8 cellular contexts compared by ENCODE assay signal in the genomic region with DNA sequence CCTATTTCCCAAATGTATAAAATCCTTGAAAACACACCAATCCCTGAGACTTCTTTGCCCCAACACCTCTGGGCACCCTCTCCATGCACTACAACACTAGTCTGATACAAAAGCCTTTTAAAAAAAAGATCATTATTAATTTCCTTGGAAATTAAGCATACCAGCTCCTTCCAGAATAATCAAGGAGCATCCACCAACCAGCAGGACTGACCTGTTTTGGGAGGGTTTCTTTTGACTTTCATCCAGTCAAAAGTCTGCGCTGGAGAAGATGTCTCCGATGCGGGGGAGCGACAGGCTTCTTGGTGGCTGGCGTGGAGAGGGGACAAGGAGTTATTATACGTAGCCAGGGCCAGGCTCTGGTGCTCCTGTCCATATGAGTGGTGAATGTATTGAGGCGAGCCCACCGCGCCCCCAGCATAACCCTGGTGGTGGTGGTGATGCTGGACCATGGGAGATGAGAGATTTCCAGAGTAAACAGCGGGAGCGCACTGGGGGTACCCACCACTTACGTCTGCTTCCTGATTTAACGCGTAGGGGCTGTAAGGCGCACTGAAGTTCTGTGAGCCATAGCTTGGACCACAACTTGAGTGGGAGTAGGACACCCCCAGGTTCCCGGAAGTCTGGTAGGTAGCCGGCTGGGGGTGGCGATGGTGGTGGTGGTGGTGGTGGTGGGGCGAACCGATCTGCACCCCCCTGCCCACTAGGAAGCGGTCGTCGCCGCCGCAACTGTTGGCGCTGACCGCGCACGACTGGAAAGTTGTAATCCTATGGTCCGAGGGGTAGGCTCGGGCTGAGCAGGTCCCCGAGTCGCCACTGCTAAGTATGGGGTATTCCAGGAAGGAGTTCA. TPM values are rescaled to one million over a fixed set of nuclear protein-coding genes. Genes with fewer than 3 reads are reported as not detected.
A peak's percentile ranks its signal among the peaks of the same experiment; 100 is the strongest.
DNase-seq lines count a peak whose midpoint lies in the region; ATAC-seq, FAIRE-seq and TF ChIP-seq lines count a peak whose summit lies in the region.

No MANE protein-coding gene starts in this region.

- H4K20me1 ChIP-seq in H1 (replicated peaks in 1 of 2; ENCODE audit: control insufficient read depth in 1 of 2, insufficient read depth in 2 of 2, low read length in 2 of 2): peaks cover 15 to 33% of the 10 kb centered on the region in 2 experiments

- H2BK20ac ChIP-seq in H1 (ENCODE audit: low read length): no peak overlapping the region

- H2BK5ac ChIP-seq in H1 (ENCODE audit: low read depth, low read length): no peak overlapping the region

- no peak for TF ChIP-seq RAD21 in H1 (IDR thresholded peaks at IDR 0.05 in 1 of 2, conservative IDR thresholded peaks at IDR 0.05 in 1 of 2; ENCODE audit: low read depth in 2 of 2, low read length in 2 of 2)

- H3K18ac ChIP-seq in H1 (ENCODE audit: extremely low read depth, low read length): no peak overlapping the region

- H3K9me3 ChIP-seq in H1 (ENCODE audit: insufficient read depth in 2 of 2, low read depth in 1 of 2, low read length in 1 of 2) (no peaks in the 10 kb centered on the region), pancreas (no peaks in the 10 kb centered on the region)

- 0 out of 2 replicates have a peak overlapping the region, but pooled peaks have one; percentile 29 for H2BK12ac ChIP-seq in H1 (ENCODE audit: low read depth, low read length)

- H3K27ac ChIP-seq in H1 (ENCODE audit: low read depth, low read length) (no peak overlapping the region), pancreas (no peak overlapping the region)

- 0 out of 2 replicates have a peak overlapping the region, but pooled peaks have one; percentile 15 for H2AK5ac ChIP-seq in H1 (ENCODE audit: low read depth, low read length)

- peak overlapping the region in 3 of 4 experiments; percentile 22 to 63 (median 28); a peak in 5 of 8 replicates for H3K4me3 ChIP-seq in H1 (ENCODE audit: extremely low read depth in 1 of 4, insufficient read depth in 2 of 4, low read depth in 3 of 4, low read length in 4 of 4)
- peak overlapping the region in 3 of 4 donors; percentile 5 to 51 (median 36) for H3K4me3 ChIP-seq in pancreas

- H2BK120ac ChIP-seq in H1 (replicated peaks; ENCODE audit: low read depth, low read length): no peak overlapping the region

- H2BK15ac ChIP-seq in H1 (ENCODE audit: low read length): no peak overlapping the region; the same call in 1 of the 2 replicates

- POLR2A ChIA-PET in H1 (lab: Charles Lee; ENCODE audit: partially characterized antibody): no interaction called here

- H3K27me3 ChIP-seq in H1 (replicated peaks in 1 of 4; ENCODE audit: control insufficient read depth in 3 of 4, extremely low read depth in 1 of 4, insufficient read depth in 3 of 4, low read length in 3 of 4) (peaks cover 84 to 100% (median 95%) of the 10 kb centered on the region in 4 experiments), pancreas (peaks cover 0 to 73% (median 20%) of the 10 kb centered on the region in 4 donors)

- H3K23me2 ChIP-seq in H1 (ENCODE audit: low read depth, low read length): peaks cover 5% of the 10 kb centered on the region; the same call in 1 of the 2 replicates

- intact Hi-C loops in pancreas (cut with DNase I): no loop called here

- no peaks in the 10 kb centered on the region for H3K79me2 ChIP-seq in H1 (ENCODE audit: control insufficient read depth in 1 of 2, insufficient read depth in 2 of 2, low read length in 2 of 2)

- DNase-seq in activated CD4-positive, alpha-beta T cell treated with anti-CD3 and anti-CD28 coated beads for 4 hours: peak; percentile 4 to 29
- no peak for DNase-seq in activated CD4-positive, alpha-beta T cell treated with anti-CD3 and anti-CD28 coated beads for 1 hour
- DNase-seq in NCI-H69 (lab: John Stamatoyannopoulos, UW) (peak; percentile 70), H1 (ENCODE audit: low read depth in 1 of 2, low spot score in 2 of 2) (no peak), pancreas (peak in 2 of 6 donors; percentile 14 to 39), nucleus accumbens (lab: John Stamatoyannopoulos, UW) (no peak), NCI-H2029 treated with DMSO at 0.1 percent for 48 hours (lab: John Stamatoyannopoulos, UW) (no peak), iPS-NIHi11 (ENCODE audit: low spot score) (no peak)

- peaks cover 2 to 24% (median 13%) of the 10 kb centered on the region in 4 experiments for H3K4me1 ChIP-seq in H1 (replicated peaks in 1 of 4; ENCODE audit: control insufficient read depth in 3 of 4, insufficient read depth in 4 of 4, low read length in 3 of 4)
- H3K4me1 ChIP-seq in pancreas: peaks cover 0 to 8% (median 4%) of the 10 kb centered on the region in 3 donors

- H4K91ac ChIP-seq in H1 (replicated peaks; ENCODE audit: insufficient read length, low read length): no peak overlapping the region

- no peak overlapping the region for H3K23ac ChIP-seq in H1 (ENCODE audit: insufficient read length)

- no peaks in the 10 kb centered on the region for H3K36me3 ChIP-seq in H1 (ENCODE audit: control insufficient read depth in 2 of 4, insufficient read depth in 4 of 4, low read length in 3 of 4)
- H3K36me3 ChIP-seq in pancreas: no peaks in the 10 kb centered on the region

- ATAC-seq in pancreas: no peak

- no peak overlapping the region; the same call in 1 of the 2 replicates for H4K8ac ChIP-seq in H1 (ENCODE audit: extremely low read depth, insufficient read depth, low read length)

- H3K79me1 ChIP-seq in H1 (ENCODE audit: low read depth, low read length): no peaks in the 10 kb centered on the region

- FAIRE-seq in H1 (lab: Jason Lieb, UNC) (no peak), pancreas (lab: Jason Lieb, UNC) (no peak)

- TF ChIP-seq CTCF in H1 (IDR thresholded peaks at IDR 0.05; ENCODE audit: control extremely low read depth in 1 of 3, insufficient read depth in 1 of 3, low read depth in 1 of 3, low read length in 3 of 3) (no peak), pancreas (IDR thresholded peaks at IDR 0.05) (no peak)

- TF ChIP-seq POLR2A in H1 (IDR thresholded peaks at IDR 0.05; ENCODE audit: control extremely low read depth in 1 of 2, low read depth in 2 of 2, low read length in 2 of 2): no peak

- H3K56ac ChIP-seq in H1 (replicated peaks; ENCODE audit: insufficient read length, low read depth, low read length): no peak overlapping the region

- no peak overlapping the region for H3K9ac ChIP-seq in H1 (replicated peaks in 1 of 4; ENCODE audit: extremely low read depth in 1 of 4, low read depth in 3 of 4, low read length in 3 of 4)

- CTCF ChIA-PET in H1 (lab: Charles Lee; ENCODE audit: partially characterized antibody): interaction anchor here (0.7 to 12.1 kb wide), 4 partner anchors 10 to 399 kb away, joined by 3 to 123 read pairs (median 4); a partner anchor contains a TSS

- no peak for TF ChIP-seq EP300 in H1 (IDR thresholded peaks at IDR 0.05; ENCODE audit: borderline replicate concordance in 1 of 2, low read depth in 2 of 2, low read length in 2 of 2)

- no peak overlapping the region for H2AFZ ChIP-seq in H1 (ENCODE audit: low read length)

- no peak overlapping the region for H3K14ac ChIP-seq in H1 (ENCODE audit: insufficient read length)

- H4K5ac ChIP-seq in H1 (ENCODE audit: insufficient read length, low read depth, low read length): no peak overlapping the region

- no peak overlapping the region for H3K4ac ChIP-seq in H1 (replicated peaks; ENCODE audit: insufficient read length, low read depth, low read length)

- 9% methylated on average over 33 of the region's 33 CpGs; no CpG with 5 or more reads in 1 of the 2 experiments for WGBS in H1 (ENCODE audit: extremely low coverage in 1 of 2, insufficient coverage in 1 of 2, insufficient read length in 1 of 2, insufficient replicate concordance in 2 of 2, low coverage in 1 of 2, low lambda C conversion rate in 2 of 2, missing lambda C conversion rate in 1 of 2), 2 experiments
- 8% methylated on average over 33 of the region's 33 CpGs for WGBS in pancreas, 2 donors

- peak overlapping the region; percentile 70 to 78 for H3K4me2 ChIP-seq in H1 (ENCODE audit: insufficient read depth in 1 of 2, low read depth in 2 of 2, low read length in 2 of 2)

RNA-seq across cellular contexts. Expression of a gene that starts 0.5 kb away (rescaled TPM):
- total RNA-seq in H1 (2021; fragmentation: NEBNext Ultra II Directional; extraction: Animal tissue kit (Norgen Biotek cat#: 25700)): not detected in 2 replicates
- polyA plus RNA-seq in H1 (2011; rRNA removed) (not detected in 2 replicates), pancreas (under 1 TPM in 1 of 2 donors, not detected in 1; 0.05 TPM)
- polyA plus RNA-seq in H1 (2011; cell fraction: cytosol; rRNA removed): not detected
- not detected for polyA plus RNA-seq in H1 (2011; cell fraction: nucleus; rRNA removed)
- polyA plus RNA-seq in H1 (2012, experiment 1 of 2): not detected in 4 replicates
- polyA plus RNA-seq in H1 (2012, experiment 2 of 2): not detected
- not detected for polyA plus RNA-seq in H1 (2013, experiment 1 of 2)
- polyA plus RNA-seq in H1 (2013, experiment 2 of 2): 0.06 TPM
- polyA minus RNA-seq in H1 (2011; rRNA and poly(A)+ RNA removed): not detected in 2 replicates
- polyA minus RNA-seq in H1 (2011; cell fraction: cytosol; rRNA and poly(A)+ RNA removed): not detected
- polyA minus RNA-seq in H1 (2011; cell fraction: nucleus; rRNA and poly(A)+ RNA removed): not detected
- under 1 TPM in 2 of 6 donors, not detected in 4; 0.12 to 0.16 TPM for total RNA-seq in pancreas

RNA-seq across cellular contexts. Expression of a gene that starts 7.2 kb away (rescaled TPM):
- not detected in 2 replicates for total RNA-seq in H1 (2021; fragmentation: NEBNext Ultra II Directional; extraction: Animal tissue kit (Norgen Biotek cat#: 25700))
- polyA plus RNA-seq in H1 (2011; rRNA removed) (not detected in 2 replicates), pancreas (under 1 TPM; 0.27 to 0.28 TPM)
- not detected for polyA plus RNA-seq in H1 (2011; cell fraction: cytosol; rRNA removed)
- polyA plus RNA-seq in H1 (2011; cell fraction: nucleus; rRNA removed): not detected
- polyA plus RNA-seq in H1 (2012, experiment 1 of 2): not detected in 4 replicates
- not detected for polyA plus RNA-seq in H1 (2012, experiment 2 of 2)
- not detected for polyA plus RNA-seq in H1 (2013, experiment 1 of 2)
- polyA plus RNA-seq in H1 (2013, experiment 2 of 2): not detected
- polyA minus RNA-seq in H1 (2011; rRNA and poly(A)+ RNA removed): not detected in 2 replicates
- not detected for polyA minus RNA-seq in H1 (2011; cell fraction: cytosol; rRNA and poly(A)+ RNA removed)
- not detected for polyA minus RNA-seq in H1 (2011; cell fraction: nucleus; rRNA and poly(A)+ RNA removed)
- total RNA-seq in pancreas: under 1 TPM in 5 of 6 donors, not detected in 1; 0.09 to 0.53 (median 0.12) TPM

RNA-seq across cellular contexts. Expression of a gene that starts 35.3 kb away (rescaled TPM):
- not detected in 2 replicates for total RNA-seq in H1 (2021; fragmentation: NEBNext Ultra II Directional; extraction: Animal tissue kit (Norgen Biotek cat#: 25700))
- polyA plus RNA-seq in H1 (2011; rRNA removed) (not detected in 2 replicates), pancreas (1 to 10 TPM; 1.9 to 2.4 TPM)
- not detected for polyA plus RNA-seq in H1 (2011; cell fraction: cytosol; rRNA removed)
- polyA plus RNA-seq in H1 (2011; cell fraction: nucleus; rRNA removed): not detected
- not detected in 4 replicates for polyA plus RNA-seq in H1 (2012, experiment 1 of 2)
- polyA plus RNA-seq in H1 (2012, experiment 2 of 2): not detected
- not detected for polyA plus RNA-seq in H1 (2013, experiment 1 of 2)
- not detected for polyA plus RNA-seq in H1 (2013, experiment 2 of 2)
- polyA minus RNA-seq in H1 (2011; rRNA and poly(A)+ RNA removed): not detected in 2 replicates
- polyA minus RNA-seq in H1 (2011; cell fraction: cytosol; rRNA and poly(A)+ RNA removed): not detected
- polyA minus RNA-seq in H1 (2011; cell fraction: nucleus; rRNA and poly(A)+ RNA removed): not detected
- under 1 TPM; 0.19 to 0.98 (median 0.25) TPM for total RNA-seq in pancreas

RNA-seq across cellular contexts. Expression of a gene that starts 48.2 kb away (rescaled TPM):
- not detected in 2 replicates for total RNA-seq in H1 (2021; fragmentation: NEBNext Ultra II Directional; extraction: Animal tissue kit (Norgen Biotek cat#: 25700))
- polyA plus RNA-seq in H1 (2011; rRNA removed) (not detected in 2 replicates), pancreas (1 to 10 TPM in 1 of 2 donors, under 1 TPM in 1; 0.95 to 1.2 TPM)
- polyA plus RNA-seq in H1 (2011; cell fraction: cytosol; rRNA removed): not detected
- not detected for polyA plus RNA-seq in H1 (2011; cell fraction: nucleus; rRNA removed)
- not detected in 4 replicates for polyA plus RNA-seq in H1 (2012, experiment 1 of 2)
- polyA plus RNA-seq in H1 (2012, experiment 2 of 2): not detected
- not detected for polyA plus RNA-seq in H1 (2013, experiment 1 of 2)
- not detected for polyA plus RNA-seq in H1 (2013, experiment 2 of 2)
- polyA minus RNA-seq in H1 (2011; rRNA and poly(A)+ RNA removed): not detected in 2 replicates
- not detected for polyA minus RNA-seq in H1 (2011; cell fraction: cytosol; rRNA and poly(A)+ RNA removed)
- polyA minus RNA-seq in H1 (2011; cell fraction: nucleus; rRNA and poly(A)+ RNA removed): not detected
- total RNA-seq in pancreas: 1 to 10 TPM in 1 of 6 donors, under 1 TPM in 4, not detected in 1; 0.24 to 1.4 (median 0.76) TPM

RNA-seq across cellular contexts. Expression of a gene that starts 52.3 kb away (rescaled TPM):
- total RNA-seq in H1 (2021; fragmentation: NEBNext Ultra II Directional; extraction: Animal tissue kit (Norgen Biotek cat#: 25700)): not detected in 2 replicates
- polyA plus RNA-seq in H1 (2011; rRNA removed): not detected in 2 replicates
- polyA plus RNA-seq in H1 (2011; cell fraction: cytosol; rRNA removed): not detected
- polyA plus RNA-seq in H1 (2011; cell fraction: nucleus; rRNA removed): not detected
- polyA plus RNA-seq in H1 (2012, experiment 1 of 2): not detected in 4 replicates
- polyA plus RNA-seq in H1 (2012, experiment 2 of 2): not detected
- not detected for polyA plus RNA-seq in H1 (2013, experiment 1 of 2)
- not detected for polyA plus RNA-seq in H1 (2013, experiment 2 of 2)
- not detected in 2 replicates for polyA minus RNA-seq in H1 (2011; rRNA and poly(A)+ RNA removed)
- not detected for polyA minus RNA-seq in H1 (2011; cell fraction: cytosol; rRNA and poly(A)+ RNA removed)
- not detected for polyA minus RNA-seq in H1 (2011; cell fraction: nucleus; rRNA and poly(A)+ RNA removed)
- under 1 TPM in 1 of 6 donors, not detected in 5; 0.34 TPM for total RNA-seq in pancreas
- polyA plus RNA-seq in pancreas: under 1 TPM in 1 of 2 donors, not detected in 1; 0.12 TPM

Comparison
In these comparisons a context has a peak if more than half of its experiments do, and no peak if none do; other contexts are left out.
1. DNase-seq: peak in activated CD4-positive, alpha-beta T cell treated with anti-CD3 and anti-CD28 coated beads for 4 hours (2 of 2) and NCI-H69 (single experiment); none in activated CD4-positive, alpha-beta T cell treated with anti-CD3 and anti-CD28 coated beads for 1 hour (single experiment), H1 (0 of 2), nucleus accumbens (0 of 56), NCI-H2029 treated with DMSO at 0.1 percent for 48 hours (single experiment) and iPS-NIHi11 (single experiment).